Comparison of ENCODE assay signal across 1 cellular context in genomic region chr6:43933111-43933885, GRCh38.
TF ChIP-seq lines count a peak whose summit lies in the region.

No MANE protein-coding gene starts in this region.

TF ChIP-seq in IMR-90, 13 proteins besides CTCF, POLR2A, EP300 and RAD21 (continued from another document):
- TF ChIP-seq FOS (IDR thresholded peaks at IDR 0.05; ENCODE audit: low read depth, low read length), result no peak
- TF ChIP-seq NFE2L2 (IDR thresholded peaks at IDR 0.05; ENCODE audit: low read depth, low read length), result no peak
- no peak for TF ChIP-seq CEBPB (IDR thresholded peaks at IDR 0.05; ENCODE audit: low read depth, low read length)
- TF ChIP-seq RCOR1 (IDR thresholded peaks at IDR 0.05; ENCODE audit: insufficient replicate concordance, low read length), result no peak
- no peak for TF ChIP-seq CHD1 (IDR thresholded peaks at IDR 0.05; ENCODE audit: low read depth, low read length)
TF ChIP-seq in IMR-90: peak in this region for 3.
